ENCODE assay signal across 9 cellular contexts in the genomic region with DNA sequence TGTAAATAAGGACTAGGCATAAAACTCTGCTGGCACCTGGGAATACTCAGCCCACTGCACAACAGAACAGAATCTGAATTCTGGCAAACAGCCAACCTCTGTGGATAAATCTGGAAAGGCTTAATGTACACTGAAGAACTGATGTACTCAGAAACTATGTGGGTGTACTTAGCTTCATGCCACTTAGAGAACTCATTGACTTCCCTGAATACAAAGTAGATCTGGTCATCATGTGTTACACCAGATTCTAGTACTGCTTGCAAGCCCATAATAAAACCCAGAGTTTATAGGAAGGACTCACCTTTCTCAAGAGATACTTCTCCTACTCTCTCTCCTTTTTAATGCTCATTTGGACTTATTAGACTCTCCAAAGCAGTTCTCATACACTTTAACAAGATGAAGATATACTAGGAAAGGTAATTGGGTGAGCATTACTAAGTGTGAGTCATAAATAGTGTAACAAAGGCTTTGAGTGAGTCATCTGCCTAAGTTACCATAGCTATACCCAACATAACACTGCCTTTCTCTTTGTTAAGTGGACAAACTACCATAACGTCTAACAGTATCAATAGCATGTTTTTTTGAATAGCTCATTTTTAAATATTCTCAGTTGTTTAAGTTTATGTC.
A peak's percentile ranks its signal among the peaks of the same experiment; 100 is the strongest.
DNase-seq lines count a peak whose midpoint lies in the region; ATAC-seq and TF ChIP-seq lines count a peak whose summit lies in the region.
"Had no signal": no experiment of that assay in that cellular context is flagged by ENCODE, and none has a peak within 500 bp of the region (broad histone marks: within the 10 kb centered on the region; RNA-seq: fewer than 3 reads in every experiment).

No MANE protein-coding gene starts in this region.

- no peak overlapping the region for H3K18ac ChIP-seq in trophoblast cell (ENCODE audit: low read length)

- H3K36me3 ChIP-seq in trophoblast cell (ENCODE audit: control insufficient read depth in 1 of 2, insufficient read depth in 2 of 2, low read length in 2 of 2) = no peaks in the 10 kb centered on the region

- no peak overlapping the region for H3K27ac ChIP-seq in trophoblast cell (ENCODE audit: low read depth, low read length)
- H3K27ac ChIP-seq: parathyroid adenoma had no signal

- no peak overlapping the region for H3K23ac ChIP-seq in trophoblast cell (ENCODE audit: low read length)

- ATAC-seq in HG02938 (IDR thresholded peaks at IDR 0.05; ENCODE audit: unreplicated experiment) = peak; percentile 69

- H4K8ac ChIP-seq in trophoblast cell (ENCODE audit: low read depth, low read length) = no peak overlapping the region

- H3K4me1 ChIP-seq in trophoblast cell (ENCODE audit: control insufficient read depth in 1 of 2, insufficient read depth in 2 of 2, low read length in 2 of 2) = no peaks in the 10 kb centered on the region
- H3K4me1 ChIP-seq: parathyroid adenoma had no signal

- H4K12ac ChIP-seq in trophoblast cell (ENCODE audit: low read depth, low read length) = no peak overlapping the region

- H3K79me2 ChIP-seq in trophoblast cell (ENCODE audit: control insufficient read depth, insufficient read depth, low read length, poor library complexity) = no peaks in the 10 kb centered on the region
- H3K79me2 ChIP-seq: parathyroid adenoma had no signal

- no peaks in the 10 kb centered on the region for H3K27me3 ChIP-seq in trophoblast cell (ENCODE audit: insufficient read depth, low read length)

- TF ChIP-seq CTCF in choroid plexus epithelial cell (conservative IDR thresholded peaks at IDR 0.05; ENCODE audit: low read depth, low read length) = no peak

- H2AK5ac ChIP-seq in trophoblast cell (ENCODE audit: low read length) = no peak overlapping the region

- no peaks in the 10 kb centered on the region for H3K9me3 ChIP-seq in trophoblast cell (ENCODE audit: insufficient read depth, low read depth, low read length)

- H3K9ac ChIP-seq in trophoblast cell (ENCODE audit: low read length) = no peak overlapping the region
- H3K9ac ChIP-seq: parathyroid adenoma had no signal

- H3K4me3 ChIP-seq in choroid plexus epithelial cell (ENCODE audit: low read depth, low read length) = no peak overlapping the region
- no peak overlapping the region for H3K4me3 ChIP-seq in trophoblast cell (ENCODE audit: low read depth, low read length)

- H3K4me2 ChIP-seq in trophoblast cell (ENCODE audit: low read length) = no peak overlapping the region

- H2BK12ac ChIP-seq in trophoblast cell (ENCODE audit: low read length) = no peak overlapping the region

- H3K79me1 ChIP-seq in trophoblast cell (ENCODE audit: low read length) = peaks cover 1% of the 10 kb centered on the region

- H4K91ac ChIP-seq in trophoblast cell (ENCODE audit: low read depth, low read length) = no peak overlapping the region

- DNase-seq in GM03348 (ENCODE audit: low spot score) (peak; percentile 66), NCI-H446 (lab: John Stamatoyannopoulos, UW) (peak; percentile 9 to 60), choroid plexus epithelial cell (ENCODE audit: low read depth) (peak; percentile 93), trophoblast cell (peak; percentile 54 to 89), GF-D8 (lab: John Stamatoyannopoulos, UW) (no peak), middle frontal gyrus (ENCODE audit: extremely low spot score, low spot score) (no peak), NCI-H2081 treated with DMSO at 0.1 percent for 48 hours (lab: John Stamatoyannopoulos, UW) (no peak)

- H2AFZ ChIP-seq in trophoblast cell (ENCODE audit: insufficient read depth, low read length, poor library complexity) = no peak overlapping the region
- H2AFZ ChIP-seq: parathyroid adenoma had no signal

- no peak overlapping the region for H2BK5ac ChIP-seq in trophoblast cell (ENCODE audit: low read depth, low read length, poor library complexity)

- no peak overlapping the region for H3K4ac ChIP-seq in trophoblast cell (ENCODE audit: low read depth, low read length)

- H2BK120ac ChIP-seq in trophoblast cell (ENCODE audit: insufficient read depth, low read length, poor library complexity) = no peak overlapping the region

- WGBS in trophoblast cell (ENCODE audit: extremely low coverage, insufficient coverage, insufficient read length) = no CpG with 5 or more reads among the region's 1 CpG

- H3K14ac ChIP-seq in trophoblast cell (ENCODE audit: low read length) = no peak overlapping the region

Comparison
In these comparisons a context has a peak if more than half of its experiments do, and no peak if none do; other contexts are left out.
1. DNase-seq: peak in GM03348 (single experiment), NCI-H446 (2 of 2), choroid plexus epithelial cell (single experiment) and trophoblast cell (2 of 2); none in GF-D8 (single experiment), middle frontal gyrus (single experiment) and NCI-H2081 treated with DMSO at 0.1 percent for 48 hours (single experiment).